ENCODE assay signal across 7 cellular contexts in genomic region chr17:32022554-32022953, GRCh38. TPM values are rescaled to one million over a fixed set of nuclear protein-coding genes. Genes with fewer than 3 reads are reported as not detected.
DNase-seq lines count a peak whose midpoint lies in the region; ATAC-seq and TF ChIP-seq lines count a peak whose summit lies in the region.
"Not testable (repeated sequence)": the region's sequence is repeated elsewhere in the genome, so short reads cannot be mapped to it uniquely, and the experiment has no call there.

No MANE protein-coding gene starts in this region.

- peak; percentile 71 for DNase-seq in G401 (ENCODE audit: low spot score)
- DNase-seq in T-helper 17 cell; activated CD8-positive, alpha-beta T cell treated with anti-CD3 and anti-CD28 coated beads for 36 hours; activated CD8-positive, alpha-beta T cell treated with anti-CD3 and anti-CD28 coated beads, Interleukin-2, amount 10 ng/mL, durations not matched to agents 7 days and 5 days: not testable (repeated sequence)
- DNase-seq in cerebellar cortex (ENCODE audit: low spot score): peak; percentile 65

- ATAC-seq in T-helper 17 cell; activated CD8-positive, alpha-beta T cell treated with anti-CD3 and anti-CD28 coated beads for 36 hours; activated CD8-positive, alpha-beta T cell treated with anti-CD3 and anti-CD28 coated beads, Interleukin-2, amount 10 ng/mL, durations not matched to agents 7 days and 5 days: not testable (repeated sequence)

- H3K4me3 Mint-ChIP-seq in T-helper 17 cell; activated CD8-positive, alpha-beta T cell treated with anti-CD3 and anti-CD28 coated beads for 36 hours; activated CD8-positive, alpha-beta T cell treated with anti-CD3 and anti-CD28 coated beads, Interleukin-2, amount 10 ng/mL, durations not matched to agents 7 days and 5 days; stimulated activated naive CD8-positive, alpha-beta T cell treated with anti-CD3 and anti-CD28 coated beads, Interleukin-15, Interleukin-2, amounts not matched to agents 100 ng/mL and 50 ng/mL, for 24 hours: not testable (repeated sequence)

- not testable (repeated sequence) for H3K4me1 Mint-ChIP-seq in T-helper 17 cell; activated CD8-positive, alpha-beta T cell treated with anti-CD3 and anti-CD28 coated beads for 36 hours (ENCODE audit: low read depth); stimulated activated naive CD8-positive, alpha-beta T cell treated with anti-CD3 and anti-CD28 coated beads, Interleukin-15, Interleukin-2, amounts not matched to agents 100 ng/mL and 50 ng/mL, for 24 hours (ENCODE audit: low read depth)
- H3K4me1 Mint-ChIP-seq in activated CD8-positive, alpha-beta T cell treated with anti-CD3 and anti-CD28 coated beads, Interleukin-2, amount 10 ng/mL, durations not matched to agents 7 days and 5 days (ENCODE audit: low read depth): peaks cover 16% of the 10 kb centered on the region

- H3K27ac ChIP-seq in KOPT-K1 (ENCODE audit: low read depth, low read length, poor library complexity, severe bottlenecking): peak overlapping the region; percentile 27

- H3K36me3 Mint-ChIP-seq in T-helper 17 cell (ENCODE audit: low read depth); activated CD8-positive, alpha-beta T cell treated with anti-CD3 and anti-CD28 coated beads for 36 hours (ENCODE audit: low read depth): not testable (repeated sequence)
- peaks cover 41% of the 10 kb centered on the region for H3K36me3 Mint-ChIP-seq in activated CD8-positive, alpha-beta T cell treated with anti-CD3 and anti-CD28 coated beads, Interleukin-2, amount 10 ng/mL, durations not matched to agents 7 days and 5 days (ENCODE audit: low read depth)
- H3K36me3 Mint-ChIP-seq in stimulated activated naive CD8-positive, alpha-beta T cell treated with anti-CD3 and anti-CD28 coated beads, Interleukin-15, Interleukin-2, amounts not matched to agents 100 ng/mL and 50 ng/mL, for 24 hours (ENCODE audit: low read depth): peaks cover 18% of the 10 kb centered on the region

- H3K9me3 Mint-ChIP-seq in activated CD8-positive, alpha-beta T cell treated with anti-CD3 and anti-CD28 coated beads for 36 hours; activated CD8-positive, alpha-beta T cell treated with anti-CD3 and anti-CD28 coated beads, Interleukin-2, amount 10 ng/mL, durations not matched to agents 7 days and 5 days (ENCODE audit: insufficient read depth); stimulated activated naive CD8-positive, alpha-beta T cell treated with anti-CD3 and anti-CD28 coated beads, Interleukin-15, Interleukin-2, amounts not matched to agents 100 ng/mL and 50 ng/mL, for 24 hours: not testable (repeated sequence)

- peak overlapping the region; percentile 73 for H3K27ac Mint-ChIP-seq in T-helper 17 cell
- H3K27ac Mint-ChIP-seq in activated CD8-positive, alpha-beta T cell treated with anti-CD3 and anti-CD28 coated beads for 36 hours: peak overlapping the region; percentile 5
- H3K27ac Mint-ChIP-seq in activated CD8-positive, alpha-beta T cell treated with anti-CD3 and anti-CD28 coated beads, Interleukin-2, amount 10 ng/mL, durations not matched to agents 7 days and 5 days: peak overlapping the region; percentile 33
- H3K27ac Mint-ChIP-seq in stimulated activated naive CD8-positive, alpha-beta T cell treated with anti-CD3 and anti-CD28 coated beads, Interleukin-15, Interleukin-2, amounts not matched to agents 100 ng/mL and 50 ng/mL, for 24 hours: peak overlapping the region; percentile 68

- CTCF ChIA-PET in activated CD8-positive, alpha-beta T cell treated with anti-CD3 and anti-CD28 coated beads for 36 hours (lab: Charles Lee): not testable (repeated sequence)
- CTCF ChIA-PET in activated CD8-positive, alpha-beta T cell treated with anti-CD3 and anti-CD28 coated beads, Interleukin-2, amount 10 ng/mL, durations not matched to agents 7 days and 5 days (lab: Charles Lee): interaction anchor here (1.3 kb wide), 1 partner anchor 14 kb away, joined by 3 read pairs; no protein-coding TSS in a partner anchor

- not testable (repeated sequence) for H3K27me3 Mint-ChIP-seq in T-helper 17 cell; activated CD8-positive, alpha-beta T cell treated with anti-CD3 and anti-CD28 coated beads for 36 hours; activated CD8-positive, alpha-beta T cell treated with anti-CD3 and anti-CD28 coated beads, Interleukin-2, amount 10 ng/mL, durations not matched to agents 7 days and 5 days (ENCODE audit: low read depth); stimulated activated naive CD8-positive, alpha-beta T cell treated with anti-CD3 and anti-CD28 coated beads, Interleukin-15, Interleukin-2, amounts not matched to agents 100 ng/mL and 50 ng/mL, for 24 hours

- POLR2A ChIA-PET in activated CD8-positive, alpha-beta T cell treated with anti-CD3 and anti-CD28 coated beads for 36 hours (lab: Charles Lee); activated CD8-positive, alpha-beta T cell treated with anti-CD3 and anti-CD28 coated beads, Interleukin-2, amount 10 ng/mL, durations not matched to agents 7 days and 5 days (lab: Charles Lee): not testable (repeated sequence)

- intact Hi-C loops in activated CD8-positive, alpha-beta T cell treated with anti-CD3 and anti-CD28 coated beads for 36 hours (cut with micrococcal nuclease): not testable (repeated sequence)

- in situ Hi-C loops in G401 (cut with HindIII; ENCODE audit: low sequenced_read_pairs): not testable (repeated sequence)

- H3K9me3 ChIP-seq in KOPT-K1 (ENCODE audit: insufficient read depth, low read length, poor library complexity, severe bottlenecking); T-helper 17 cell (ENCODE audit: control insufficient read depth, low read length, poor library complexity, severe bottlenecking): not testable (repeated sequence)

- TF ChIP-seq CTCF in activated CD8-positive, alpha-beta T cell treated with anti-CD3 and anti-CD28 coated beads for 36 hours (IDR thresholded peaks at IDR 0.05): not testable (repeated sequence)

- peaks cover 58% of the 10 kb centered on the region for H3K36me3 ChIP-seq in KOPT-K1 (ENCODE audit: insufficient read depth, low read length)

RNA-seq across cellular contexts. Expression of gene LRRC37B, which starts 15.4 kb away (rescaled TPM):
- total RNA-seq in G401 (2014; rRNA removed; shearing (Covaris generic)): 12.7 and 30.2 TPM in 2 replicates
- 10 to 100 TPM; 90.1 to 99.0 TPM for total RNA-seq in T-helper 17 cell
- 10 to 100 TPM; 15.5 to 17.3 TPM for total RNA-seq in activated CD8-positive, alpha-beta T cell treated with anti-CD3 and anti-CD28 coated beads for 36 hours
- total RNA-seq in activated CD8-positive, alpha-beta T cell treated with anti-CD3 and anti-CD28 coated beads, Interleukin-2, amount 10 ng/mL, durations not matched to agents 7 days and 5 days: 10 to 100 TPM; 32.9 to 37.4 TPM

Comparison
In these comparisons a context has a peak if more than half of its experiments do, and no peak if none do; other contexts are left out.
1. H3K27ac Mint-ChIP-seq: peak in every context shown above with its lines; median percentile 73 in T-helper 17 cell; 68 in stimulated activated naive CD8-positive, alpha-beta T cell treated with anti-CD3 and anti-CD28 coated beads, Interleukin-15, Interleukin-2, amounts not matched to agents 100 ng/mL and 50 ng/mL, for 24 hours; 33 in activated CD8-positive, alpha-beta T cell treated with anti-CD3 and anti-CD28 coated beads, Interleukin-2, amount 10 ng/mL, durations not matched to agents 7 days and 5 days; 5 in activated CD8-positive, alpha-beta T cell treated with anti-CD3 and anti-CD28 coated beads for 36 hours.